In the genomic region with DNA sequence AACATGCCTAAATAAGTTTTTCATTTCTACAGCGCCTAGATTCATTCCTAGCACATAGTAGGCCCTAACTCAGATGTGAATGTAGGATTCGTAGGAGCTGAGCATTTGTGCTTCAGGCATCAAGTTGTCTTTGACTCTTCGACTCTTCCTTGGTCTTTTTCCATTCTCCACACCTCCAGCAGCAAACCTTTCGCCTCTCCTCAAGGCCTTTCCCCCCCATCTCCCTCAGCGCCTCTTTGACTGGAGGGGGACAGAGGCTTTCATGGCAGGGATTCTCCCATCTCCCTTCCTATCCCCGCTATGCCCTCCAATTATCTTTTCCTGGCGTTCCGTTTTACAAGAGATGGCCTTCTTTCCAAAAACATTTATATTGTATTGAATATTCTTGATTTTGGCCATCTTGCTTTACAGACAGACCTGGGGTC, we compare ENCODE assay signal across 8 cellular contexts. TPM values are rescaled to one million over a fixed set of nuclear protein-coding genes. Genes with fewer than 3 reads are reported as not detected.
DNase-seq lines count a peak whose midpoint lies in the region; ATAC-seq and TF ChIP-seq lines count a peak whose summit lies in the region.

No MANE protein-coding gene starts in this region.

- H3K27me3 ChIP-seq in kidney epithelial cell (ENCODE audit: control insufficient read depth, insufficient read depth, low read length) (no peaks in the 10 kb centered on the region), tibial nerve (no peaks in the 10 kb centered on the region)

- ATAC-seq in activated T-cell treated with anti-CD3 and anti-CD28 coated beads, Interleukin-2, amount 50 U/mL, for 4 hours = no peak
- no peak for ATAC-seq in activated CD8-positive, alpha-beta T cell treated with anti-CD3 and anti-CD28 coated beads for 36 hours

- no peaks in the 10 kb centered on the region for H3K9me3 Mint-ChIP-seq in activated T-cell treated with anti-CD3 and anti-CD28 coated beads, Interleukin-2, amount 50 U/mL, for 4 hours
- no peaks in the 10 kb centered on the region for H3K9me3 Mint-ChIP-seq in activated CD8-positive, alpha-beta T cell treated with anti-CD3 and anti-CD28 coated beads for 36 hours

- no peak for DNase-seq in activated T-cell treated with anti-CD3 and anti-CD28 coated beads, Interleukin-2, amount 50 U/mL, for 4 hours
- DNase-seq in activated T-cell treated with anti-CD3 and anti-CD28 coated beads, Interleukin-2, amount 50 U/mL, for 1 hour = no peak
- DNase-seq in activated CD8-positive, alpha-beta T cell treated with anti-CD3 and anti-CD28 coated beads for 36 hours = no peak
- DNase-seq in kidney epithelial cell (ENCODE audit: low read depth) (no peak), tibial nerve (ENCODE audit: low spot score in 2 of 2) (no peak), NCI-H187 treated with DMSO at 0.1 percent for 48 hours (lab: John Stamatoyannopoulos, UW) (no peak), GM20000 (ENCODE audit: low spot score) (no peak), NCI-H345 treated with DMSO at 0.1 percent for 48 hours (lab: John Stamatoyannopoulos, UW; ENCODE audit: unreplicated experiment) (no peak)

- no peak for TF ChIP-seq CTCF in activated CD8-positive, alpha-beta T cell treated with anti-CD3 and anti-CD28 coated beads for 36 hours (IDR thresholded peaks at IDR 0.05)
- no peak for TF ChIP-seq CTCF in kidney epithelial cell (IDR thresholded peaks at IDR 0.05; ENCODE audit: insufficient read depth, low read length, poor library complexity, severe bottlenecking)
- TF ChIP-seq CTCF in tibial nerve (IDR thresholded peaks at IDR 0.05) = no peak
- no peak for TF ChIP-seq CTCF in GM20000 (IDR thresholded peaks at IDR 0.05; ENCODE audit: extremely low read depth, missing control alignments)

- peak overlapping the region; percentile 99 for H3K4me3 ChIP-seq in kidney epithelial cell (ENCODE audit: low read depth, low read length)
- peak overlapping the region; percentile 68 to 87 (median 84) for H3K4me3 ChIP-seq in tibial nerve

- intact Hi-C loops in activated CD8-positive, alpha-beta T cell treated with anti-CD3 and anti-CD28 coated beads for 36 hours (cut with micrococcal nuclease) = no loop called here

- TF ChIP-seq EP300 in tibial nerve (IDR thresholded peaks at IDR 0.05) = no peak

- peak overlapping the region in 1 of 4 donors; percentile 87 for H3K27ac ChIP-seq in tibial nerve

- H3K4me1 ChIP-seq in tibial nerve = peaks cover 0 to 20% (median 6%) of the 10 kb centered on the region in 4 donors

- no peaks in the 10 kb centered on the region for H3K36me3 ChIP-seq in kidney epithelial cell (ENCODE audit: control insufficient read depth, insufficient read depth, low read length)
- H3K36me3 ChIP-seq in tibial nerve = peaks cover 0 to 39% (median 0%) of the 10 kb centered on the region in 3 donors

- no peaks in the 10 kb centered on the region for H3K27me3 Mint-ChIP-seq in activated T-cell treated with anti-CD3 and anti-CD28 coated beads, Interleukin-2, amount 50 U/mL, for 4 hours (ENCODE audit: low read depth)
- no peaks in the 10 kb centered on the region for H3K27me3 Mint-ChIP-seq in activated CD8-positive, alpha-beta T cell treated with anti-CD3 and anti-CD28 coated beads for 36 hours

- peaks cover 9% of the 10 kb centered on the region for H3K36me3 Mint-ChIP-seq in activated T-cell treated with anti-CD3 and anti-CD28 coated beads, Interleukin-2, amount 50 U/mL, for 4 hours (ENCODE audit: insufficient read depth)
- H3K36me3 Mint-ChIP-seq in activated CD8-positive, alpha-beta T cell treated with anti-CD3 and anti-CD28 coated beads for 36 hours (ENCODE audit: low read depth) = peaks cover 45% of the 10 kb centered on the region

- CTCF ChIA-PET in activated CD8-positive, alpha-beta T cell treated with anti-CD3 and anti-CD28 coated beads for 36 hours (lab: Charles Lee) = interaction anchor here (1.3 to 2.2 kb wide), 2 partner anchors 11 to 110 kb away, joined by 4 to 20 read pairs; partner anchors contain the start of gene MDN1

- peaks cover 38% of the 10 kb centered on the region for H3K4me1 Mint-ChIP-seq in activated T-cell treated with anti-CD3 and anti-CD28 coated beads, Interleukin-2, amount 50 U/mL, for 4 hours (ENCODE audit: low read depth)
- H3K4me1 Mint-ChIP-seq in activated CD8-positive, alpha-beta T cell treated with anti-CD3 and anti-CD28 coated beads for 36 hours (ENCODE audit: low read depth) = peaks cover 32% of the 10 kb centered on the region

- peak overlapping the region; percentile 98 for H3K4me3 Mint-ChIP-seq in activated T-cell treated with anti-CD3 and anti-CD28 coated beads, Interleukin-2, amount 50 U/mL, for 4 hours
- peak overlapping the region; percentile 96 for H3K4me3 Mint-ChIP-seq in activated CD8-positive, alpha-beta T cell treated with anti-CD3 and anti-CD28 coated beads for 36 hours

- POLR2A ChIA-PET in activated CD8-positive, alpha-beta T cell treated with anti-CD3 and anti-CD28 coated beads for 36 hours (lab: Charles Lee) = interaction anchor here (1.5 to 3.9 kb wide), 2 partner anchors 11 to 32 kb away, joined by 3 to 64 read pairs; partner anchors contain the start of gene MDN1

- H3K27ac Mint-ChIP-seq in activated CD8-positive, alpha-beta T cell treated with anti-CD3 and anti-CD28 coated beads for 36 hours = peak overlapping the region; percentile 99

- H3K9me3 ChIP-seq in tibial nerve = no peaks in the 10 kb centered on the region

- no peak for TF ChIP-seq POLR2A in tibial nerve (IDR thresholded peaks at IDR 0.05)

- WGBS in tibial nerve, 2 donors = 8 to 15% methylated on average over 8 of the region's 8 CpGs

RNA-seq across cellular contexts. Expression of gene CASP8AP2, which starts 0.7 kb away (rescaled TPM):
- 10 to 100 TPM; 19.3 to 22.2 (median 19.5) TPM for total RNA-seq in activated T-cell treated with anti-CD3 and anti-CD28 coated beads, Interleukin-2, amount 50 U/mL, for 4 hours
- total RNA-seq in activated CD8-positive, alpha-beta T cell treated with anti-CD3 and anti-CD28 coated beads for 36 hours = 10 to 100 TPM; 33.3 to 33.6 TPM
- total RNA-seq in kidney epithelial cell = 9.5 and 9.7 TPM in 2 replicates
- 10 to 100 TPM; 17.4 to 21.4 (median 18.9) TPM for total RNA-seq in tibial nerve

RNA-seq across cellular contexts. Expression of gene MDN1, which starts 10.8 kb away (rescaled TPM):
- 10 to 100 TPM; 74.7 to 93.0 (median 86.3) TPM for total RNA-seq in activated T-cell treated with anti-CD3 and anti-CD28 coated beads, Interleukin-2, amount 50 U/mL, for 4 hours
- total RNA-seq in activated CD8-positive, alpha-beta T cell treated with anti-CD3 and anti-CD28 coated beads for 36 hours = 10 to 100 TPM; 69.0 TPM
- total RNA-seq in kidney epithelial cell (19.6 and 28.6 TPM in 2 replicates), tibial nerve (10 to 100 TPM; 29.4 to 46.2 (median 39.8) TPM)
